Comparison of ENCODE assay signal across 16 cellular contexts in the genomic region with DNA sequence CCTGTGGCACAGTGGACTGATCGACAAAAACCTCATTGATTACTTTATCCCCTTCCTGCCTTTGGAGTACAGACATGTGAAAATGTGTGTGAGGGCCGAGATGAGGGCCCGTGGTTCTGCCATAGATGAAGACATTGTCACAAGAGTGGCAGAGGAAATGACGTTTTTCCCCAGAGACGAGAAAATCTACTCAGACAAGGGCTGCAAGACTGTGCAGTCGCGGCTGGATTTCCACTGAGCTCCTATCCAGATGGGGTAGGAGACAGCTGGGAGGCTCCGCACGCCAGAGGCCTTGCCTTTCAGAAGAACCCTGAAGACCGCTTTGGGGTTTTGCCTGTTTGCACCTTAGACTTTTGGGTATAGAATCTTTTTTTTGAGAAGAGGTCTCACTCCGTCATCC. TPM values are rescaled to one million over a fixed set of nuclear protein-coding genes. Genes with fewer than 3 reads are reported as not detected.
"Had no signal": no experiment of that assay in that cellular context is flagged by ENCODE, and none has a peak within 500 bp of the region (broad histone marks: within the 10 kb centered on the region; RNA-seq: fewer than 3 reads in every experiment).

No MANE protein-coding gene starts in this region.

- H3K27ac ChIP-seq: brain microvascular endothelial cell, left lung, upper lobe of left lung had no signal

- ATAC-seq: activated CD8-positive, alpha-beta memory T cell treated with anti-CD3 and anti-CD28 coated beads, Interleukin-2, amount 10 ng/mL, durations not matched to agents 7 days and 5 days; activated naive CD4-positive, alpha-beta T cell treated with anti-CD3 and anti-CD28 coated beads, Interleukin-2, amount 50 U/mL, for 72 hours; activated T-cell treated with anti-CD3 and anti-CD28 coated beads, Interleukin-2, amount 50 U/mL, for 4 hours; left lung had no signal

- H3K27me3 ChIP-seq: brain microvascular endothelial cell, left lung, upper lobe of left lung had no signal

- H3K27me3 Mint-ChIP-seq: activated CD8-positive, alpha-beta memory T cell treated with anti-CD3 and anti-CD28 coated beads, Interleukin-2, amount 10 ng/mL, durations not matched to agents 7 days and 5 days; dendritic cell treated with granulocyte-macrophage colony-stimulating factor and Interleukin-4, amounts not matched to agents 40 ng/mL and 50 ng/mL, for 4 days had no signal

- H3K9me3 ChIP-seq: left lung, upper lobe of left lung had no signal

- H3K4me3 Mint-ChIP-seq: activated CD8-positive, alpha-beta memory T cell treated with anti-CD3 and anti-CD28 coated beads, Interleukin-2, amount 10 ng/mL, durations not matched to agents 7 days and 5 days; activated T-cell treated with anti-CD3 and anti-CD28 coated beads, Interleukin-2, amount 50 U/mL, for 4 hours; dendritic cell treated with granulocyte-macrophage colony-stimulating factor and Interleukin-4, amounts not matched to agents 40 ng/mL and 50 ng/mL, for 4 days had no signal

- DNase-seq: activated CD4-positive, alpha-beta T cell treated with anti-CD3 and anti-CD28 coated beads, Interleukin-2, amount 50 U/mL, for 4 hours; activated CD4-positive, CD25-positive, alpha-beta regulatory T cell treated with anti-CD3 and anti-CD28 coated beads, Interleukin-2, amount 50 U/mL, for 72 hours; activated CD8-positive, alpha-beta memory T cell treated with anti-CD3 and anti-CD28 coated beads, Interleukin-2, amount 10 ng/mL, durations not matched to agents 7 days and 5 days; activated effector memory CD4-positive, alpha-beta T cell treated with Interleukin-2 at 50 U/mL for 16 hours; activated T-cell treated with anti-CD3 and anti-CD28 coated beads, Interleukin-2, amount 50 U/mL, for 4 hours; brain microvascular endothelial cell; hypothalamus; kidney; left lung; mammary epithelial cell; stimulated activated CD4-positive, alpha-beta T cell treated with anti-CD3 and anti-CD28 coated beads, Interleukin-2, amount 100 ng/mL, for 48 hours; stimulated activated naive CD4-positive, alpha-beta T cell; T-helper 9 cell had no signal

- H3K27ac Mint-ChIP-seq: activated CD8-positive, alpha-beta memory T cell treated with anti-CD3 and anti-CD28 coated beads, Interleukin-2, amount 10 ng/mL, durations not matched to agents 7 days and 5 days; dendritic cell treated with granulocyte-macrophage colony-stimulating factor and Interleukin-4, amounts not matched to agents 40 ng/mL and 50 ng/mL, for 4 days had no signal

- H3K4me3 ChIP-seq: left lung, upper lobe of left lung had no signal

- H3K9me3 Mint-ChIP-seq: activated naive CD4-positive, alpha-beta T cell treated with anti-CD3 and anti-CD28 coated beads, Interleukin-2, amount 50 U/mL, for 72 hours; activated T-cell treated with anti-CD3 and anti-CD28 coated beads, Interleukin-2, amount 50 U/mL, for 4 hours; dendritic cell treated with granulocyte-macrophage colony-stimulating factor and Interleukin-4, amounts not matched to agents 40 ng/mL and 50 ng/mL, for 4 days had no signal

RNA-seq across cellular contexts. Expression of gene PTGES, which starts 56.5 kb away (rescaled TPM):
- total RNA-seq: activated CD8-positive, alpha-beta memory T cell treated with anti-CD3 and anti-CD28 coated beads, Interleukin-2, amount 10 ng/mL, durations not matched to agents 7 days and 5 days; activated T-cell treated with anti-CD3 and anti-CD28 coated beads, Interleukin-2, amount 50 U/mL, for 4 hours had no signal
